In the genomic region with DNA sequence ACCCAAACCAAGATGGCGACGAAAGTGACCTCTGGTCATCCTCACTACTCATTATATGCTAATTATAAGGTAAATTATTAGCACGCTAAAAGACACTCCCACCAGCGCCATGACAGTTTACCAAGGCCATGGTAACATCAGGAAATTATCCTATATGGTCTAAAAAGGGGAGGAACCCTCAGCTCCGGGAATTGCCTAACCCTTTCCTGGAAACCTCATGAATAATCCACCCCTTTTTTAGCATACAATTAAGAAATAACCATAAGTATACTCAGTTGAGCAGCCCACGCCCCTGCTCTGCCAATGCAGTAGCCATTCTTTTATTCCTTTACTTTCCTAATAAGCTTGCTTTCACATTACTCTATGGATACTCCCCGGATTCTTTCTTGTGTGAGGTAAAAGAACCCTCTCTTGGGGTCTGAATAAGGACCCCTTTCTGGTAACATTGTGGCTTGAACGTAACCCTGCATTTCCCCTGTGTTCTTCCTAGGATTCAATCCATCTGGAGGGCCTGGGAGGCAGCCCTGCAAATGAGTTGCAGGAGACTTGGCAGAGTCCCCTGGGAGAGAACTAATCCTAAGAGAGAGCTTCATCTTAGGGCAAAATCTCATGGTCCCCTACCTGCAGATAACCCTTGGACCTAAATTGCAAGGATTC, we compare ENCODE assay signal across 15 cellular contexts.
"Had no signal": no experiment of that assay in that cellular context is flagged by ENCODE, and none has a peak within 500 bp of the region (broad histone marks: within the 10 kb centered on the region; RNA-seq: fewer than 3 reads in every experiment).

No MANE protein-coding gene starts in this region.

- H3K27me3 ChIP-seq: gastroesophageal sphincter, hepatocyte, pancreas, upper lobe of right lung had no signal

- H3K4me3 ChIP-seq: coronary artery, gastroesophageal sphincter, hepatocyte, pancreas, upper lobe of right lung had no signal

- H3K9me3 Mint-ChIP-seq: activated naive CD4-positive, alpha-beta T cell treated with anti-CD3 and anti-CD28 coated beads for 36 hours; stimulated activated naive CD8-positive, alpha-beta T cell treated with anti-CD3 and anti-CD28 coated beads, Interleukin-15, Interleukin-2, amounts not matched to agents 100 ng/mL and 50 ng/mL, for 24 hours had no signal

- ATAC-seq: gastroesophageal sphincter, pancreas, upper lobe of right lung had no signal

- H3K27ac ChIP-seq: coronary artery, gastroesophageal sphincter, hepatocyte, pancreas, upper lobe of right lung had no signal

- H3K36me3 ChIP-seq: gastroesophageal sphincter, pancreas, upper lobe of right lung had no signal

- H3K4me3 Mint-ChIP-seq: activated naive CD4-positive, alpha-beta T cell treated with anti-CD3 and anti-CD28 coated beads for 36 hours; stimulated activated naive CD8-positive, alpha-beta T cell treated with anti-CD3 and anti-CD28 coated beads, Interleukin-15, Interleukin-2, amounts not matched to agents 100 ng/mL and 50 ng/mL, for 24 hours had no signal

- H3K4me1 ChIP-seq: gastroesophageal sphincter, pancreas, upper lobe of right lung had no signal

- DNase-seq: activated CD4-positive, alpha-beta T cell treated with anti-CD3 and anti-CD28 coated beads, Interleukin-2, amount 50 U/mL, for 48 hours; activated CD4-positive, CD25-positive, alpha-beta regulatory T cell; activated naive CD4-positive, alpha-beta T cell treated with anti-CD3 and anti-CD28 coated beads for 36 hours; central memory CD4-positive, alpha-beta T cell; effector CD4-positive, alpha-beta T cell; kidney glomerular epithelial cell; pancreas; stimulated activated CD4-positive, alpha-beta T cell treated with anti-CD3 and anti-CD28 coated beads, Interleukin-2, amount 100 ng/mL, for 48 hours; stimulated activated CD8-positive, alpha-beta memory T cell treated with anti-CD3 and anti-CD28 coated beads, Interleukin-4, amount 100 ng/mL, for 48 hours; T-helper 2 cell; upper lobe of right lung had no signal

- H3K9me3 ChIP-seq: gastroesophageal sphincter, pancreas, upper lobe of right lung had no signal

- H3K27ac Mint-ChIP-seq: activated naive CD4-positive, alpha-beta T cell treated with anti-CD3 and anti-CD28 coated beads for 36 hours; stimulated activated naive CD8-positive, alpha-beta T cell treated with anti-CD3 and anti-CD28 coated beads, Interleukin-15, Interleukin-2, amounts not matched to agents 100 ng/mL and 50 ng/mL, for 24 hours had no signal
